ENCODE assay signal across 19 cellular contexts in genomic region chr13:107742544-107742943, GRCh38.
"Had no signal": no experiment of that assay in that cellular context is flagged by ENCODE, and none has a peak within 500 bp of the region (broad histone marks: within the 10 kb centered on the region; RNA-seq: fewer than 3 reads in every experiment).

No MANE protein-coding gene starts in this region.

- DNase-seq: activated B cell treated with CpG ODN at 0.5 μM for 24 hours; activated CD4-positive, alpha-beta T cell treated with anti-CD3 and anti-CD28 coated beads, Interleukin-2, amount 10 ng/mL, durations not matched to agents 24 days and 14 days; activated CD8-positive, alpha-beta T cell treated with anti-CD3 and anti-CD28 coated beads, Interleukin-2, amount 10 ng/mL, durations not matched to agents 7 days and 5 days; activated naive CD4-positive, alpha-beta T cell treated with anti-CD3 and anti-CD28 coated beads for 36 hours; activated T-cell treated with anti-CD3 and anti-CD28 coated beads, Interleukin-2, amount 50 U/mL, for 24 hours; caudate nucleus; head of caudate nucleus; left lung; mammary epithelial cell; naive B cell; pancreas; stimulated activated CD4-positive, alpha-beta T cell treated with anti-CD3 and anti-CD28 coated beads, Interleukin-1b, Interleukin-23, amount 100 ng/mL, for 48 hours; stimulated activated CD8-positive, alpha-beta memory T cell treated with anti-CD3 and anti-CD28 coated beads, Interleukin-4, amount 100 ng/mL, for 48 hours; stimulated activated naive CD4-positive, alpha-beta T cell treated with Interleukin-2 at 50 U/mL for 16 hours; T-helper 17 cell; thyroid gland had no signal

- H3K9me3 Mint-ChIP-seq: activated CD4-positive, alpha-beta T cell treated with anti-CD3 and anti-CD28 coated beads, Interleukin-2, amount 10 ng/mL, durations not matched to agents 24 days and 14 days; activated naive CD4-positive, alpha-beta T cell treated with anti-CD3 and anti-CD28 coated beads for 36 hours; activated T-cell treated with anti-CD3 and anti-CD28 coated beads, Interleukin-2, amount 50 U/mL, for 24 hours; brain had no signal

- H3K27ac Mint-ChIP-seq: activated B cell treated with CpG ODN at 0.5 μM for 24 hours; activated CD4-positive, alpha-beta T cell treated with anti-CD3 and anti-CD28 coated beads, Interleukin-2, amount 10 ng/mL, durations not matched to agents 24 days and 14 days; activated CD8-positive, alpha-beta T cell treated with anti-CD3 and anti-CD28 coated beads, Interleukin-2, amount 10 ng/mL, durations not matched to agents 7 days and 5 days; activated naive CD4-positive, alpha-beta T cell treated with anti-CD3 and anti-CD28 coated beads for 36 hours; activated T-cell treated with anti-CD3 and anti-CD28 coated beads, Interleukin-2, amount 50 U/mL, for 24 hours; activated T-helper 2 cell treated with anti-CD3 and anti-CD28 coated beads, Interferon-gamma antibody, Interleukin-2, Interleukin-4, amounts not matched to agents 10 μg/mL and 5 μg/mL and 100 μg/mL, durations not matched to agents 14 hours and 24 hours and 36 hours; naive B cell; T-helper 17 cell had no signal

- H3K36me3 Mint-ChIP-seq: brain, naive B cell had no signal

- H3K4me1 ChIP-seq: left lung, pancreas, thyroid gland had no signal

- H3K27me3 Mint-ChIP-seq: activated B cell treated with CpG ODN at 0.5 μM for 24 hours; activated CD4-positive, alpha-beta T cell treated with anti-CD3 and anti-CD28 coated beads, Interleukin-2, amount 10 ng/mL, durations not matched to agents 24 days and 14 days; activated T-cell treated with anti-CD3 and anti-CD28 coated beads, Interleukin-2, amount 50 U/mL, for 24 hours; brain; naive B cell; T-helper 17 cell had no signal

- ATAC-seq: activated CD8-positive, alpha-beta T cell treated with anti-CD3 and anti-CD28 coated beads, Interleukin-2, amount 10 ng/mL, durations not matched to agents 7 days and 5 days; left lung; pancreas; T-helper 17 cell had no signal

- H3K4me1 Mint-ChIP-seq: activated B cell treated with CpG ODN at 0.5 μM for 24 hours; activated CD4-positive, alpha-beta T cell treated with anti-CD3 and anti-CD28 coated beads, Interleukin-2, amount 10 ng/mL, durations not matched to agents 24 days and 14 days; naive B cell; T-helper 17 cell had no signal

- H3K36me3 ChIP-seq: left lung, pancreas, thyroid gland had no signal

- H3K27me3 ChIP-seq: left lung, pancreas, thyroid gland had no signal

- H3K9me3 ChIP-seq: left lung, pancreas, thyroid gland had no signal

- H3K27ac ChIP-seq: coronary artery, left lung, pancreas, thyroid gland had no signal

- H3K4me3 Mint-ChIP-seq: activated B cell treated with CpG ODN at 0.5 μM for 24 hours; activated CD4-positive, alpha-beta T cell treated with anti-CD3 and anti-CD28 coated beads, Interleukin-2, amount 10 ng/mL, durations not matched to agents 24 days and 14 days; activated CD8-positive, alpha-beta T cell treated with anti-CD3 and anti-CD28 coated beads, Interleukin-2, amount 10 ng/mL, durations not matched to agents 7 days and 5 days; activated naive CD4-positive, alpha-beta T cell treated with anti-CD3 and anti-CD28 coated beads for 36 hours; activated T-cell treated with anti-CD3 and anti-CD28 coated beads, Interleukin-2, amount 50 U/mL, for 24 hours; naive B cell; T-helper 17 cell had no signal

- H3K4me3 ChIP-seq: coronary artery, left lung, pancreas, thyroid gland had no signal
